ENCODE assay signal across 6 cellular contexts in genomic region chr3:87543408-87543807, GRCh38.
DNase-seq lines count a peak whose midpoint lies in the region; ATAC-seq, FAIRE-seq and TF ChIP-seq lines count a peak whose summit lies in the region.
"Not testable (repeated sequence)": the region's sequence is repeated elsewhere in the genome, so short reads cannot be mapped to it uniquely, and the experiment has no call there.

No MANE protein-coding gene starts in this region.

- CTCF ChIA-PET in K562 (lab: Yijun Ruan, JAX; ENCODE audit: low intra/inter-chr PET ratio), result not testable (repeated sequence)

- in situ Hi-C loops in K562 (cut with MboI), result not testable (repeated sequence)

- TF ChIP-seq POLR2A in K562 (conservative IDR thresholded peaks at IDR 0.05), result not testable (repeated sequence)

- not testable (repeated sequence) for H3K4me1 ChIP-seq in K562 (replicated peaks in 1 of 2; ENCODE audit: control insufficient read depth in 2 of 2, insufficient read depth in 2 of 2, low read length in 2 of 2); mesendoderm (ENCODE audit: control insufficient read depth, low read depth, low read length)

- not testable (repeated sequence) for TF ChIP-seq CTCF in K562 (IDR thresholded peaks at IDR 0.05 in 2 of 3, conservative IDR thresholded peaks at IDR 0.05 in 1 of 3; ENCODE audit: insufficient read depth in 2 of 3, low read depth in 1 of 3, low read length in 3 of 3); fibroblast of the aortic adventitia (IDR thresholded peaks at IDR 0.05; ENCODE audit: insufficient read depth, low read length); nephron progenitor cell (IDR thresholded peaks at IDR 0.05)

- BruUV-seq in K562 (replicated peaks; lab: Mats Ljungman, UMichigan), result not testable (repeated sequence)

- not testable (repeated sequence) for H4K20me1 ChIP-seq in K562 (replicated peaks; ENCODE audit: control insufficient read depth, insufficient read depth, low read length)

- not testable (repeated sequence) for H4K5ac ChIP-seq in mesendoderm (ENCODE audit: low read length)

- H3K4me1 Mint-ChIP-seq in nephron progenitor cell, result peaks cover 22% of the 10 kb centered on the region

- H3K4me3 Mint-ChIP-seq in nephron progenitor cell, result not testable (repeated sequence)

- not testable (repeated sequence) for ATAC-seq in K562

- H3K4me3 ChIP-seq in K562; fibroblast of the aortic adventitia (ENCODE audit: low read depth, low read length); mesendoderm (ENCODE audit: low read length): not testable (repeated sequence)

- not testable (repeated sequence) for H3K79me2 ChIP-seq in K562 (ENCODE audit: control insufficient read depth, insufficient read depth, low read length); mesendoderm (ENCODE audit: control insufficient read depth, insufficient read depth, low read length)

- TF ChIP-seq EP300 in K562 (IDR thresholded peaks at IDR 0.05; ENCODE audit: low read length), result not testable (repeated sequence)

- not testable (repeated sequence) for H3K27me3 Mint-ChIP-seq in nephron progenitor cell (ENCODE audit: low read depth, poor library complexity)

- not testable (repeated sequence) for H2AFZ ChIP-seq in K562 (ENCODE audit: low read depth, low read length)

- intact Hi-C loops in K562 (cut with micrococcal nuclease), result not testable (repeated sequence)

- H3K9me3 ChIP-seq in K562 (replicated peaks; ENCODE audit: control insufficient read depth, insufficient read depth, low read depth, low read length), result not testable (repeated sequence)

- H2AK5ac ChIP-seq in mesendoderm (ENCODE audit: low read length), result not testable (repeated sequence)

- H3K36me3 Mint-ChIP-seq in nephron progenitor cell (ENCODE audit: low read depth), result not testable (repeated sequence)

- WGBS in K562 (ENCODE audit: insufficient coverage, low coverage, missing lambda C conversion rate), result 27% methylated on average over 2 of the region's 2 CpGs
- no CpG with 5 or more reads among the region's 2 CpGs for WGBS in mesendoderm (ENCODE audit: extremely low coverage, insufficient coverage, low lambda C conversion rate)

- not testable (repeated sequence) for FAIRE-seq in K562 (lab: Jason Lieb, UNC)

- not testable (repeated sequence) for H3K36me3 ChIP-seq in K562 (ENCODE audit: control insufficient read depth, insufficient read depth, low read length); mesendoderm (ENCODE audit: control insufficient read depth, insufficient read depth, low read length)

- H2BK15ac ChIP-seq in mesendoderm (replicated peaks; ENCODE audit: low read depth), result not testable (repeated sequence)

- not testable (repeated sequence) for H3K23ac ChIP-seq in mesendoderm (ENCODE audit: low read length)

- DNase-seq in EL, result peak; percentile 0
- peak; percentile 31 for DNase-seq in OCI-M1 (lab: John Stamatoyannopoulos, UW)
- peak in 1 of 4 experiments; percentile 28 for DNase-seq in K562 (ENCODE audit: extremely low read depth in 1 of 4, low spot score in 3 of 4)
- DNase-seq in fibroblast of the aortic adventitia (ENCODE audit: low read depth), result peak; percentile 0
- DNase-seq in mesendoderm, result peak; percentile 33
- not testable (repeated sequence) for DNase-seq in nephron progenitor cell

- not testable (repeated sequence) for H4K8ac ChIP-seq in mesendoderm (ENCODE audit: low read depth, low read length)

- H3K27ac Mint-ChIP-seq in nephron progenitor cell, result peak overlapping the region; percentile 34

- not testable (repeated sequence) for H3K9ac ChIP-seq in K562 (ENCODE audit: insufficient read depth in 1 of 2, low read depth in 2 of 2, low read length in 2 of 2); mesendoderm (ENCODE audit: low read length)

- not testable (repeated sequence) for H3K79me1 ChIP-seq in mesendoderm (ENCODE audit: low read length)

- not testable (repeated sequence) for H3K9me1 ChIP-seq in K562 (ENCODE audit: control insufficient read depth, insufficient read depth, low read length)

- H3K56ac ChIP-seq in mesendoderm (ENCODE audit: low read length), result not testable (repeated sequence)

- not testable (repeated sequence) for TF ChIP-seq RAD21 in K562 (CRISPR knock-in tag; conservative IDR thresholded peaks at IDR 0.05 in 1 of 2, IDR thresholded peaks at IDR 0.05 in 1 of 2)

- H2BK120ac ChIP-seq in mesendoderm (ENCODE audit: low read depth, low read length), result not testable (repeated sequence)

- not testable (repeated sequence) for H2BK5ac ChIP-seq in mesendoderm (ENCODE audit: low read length)

- not testable (repeated sequence) for H3K27me3 ChIP-seq in K562 (ENCODE audit: control insufficient read depth in 2 of 2, insufficient read depth in 2 of 2, low read length in 2 of 2); mesendoderm (ENCODE audit: insufficient read depth, low read length, poor library complexity)

- H3K9me3 Mint-ChIP-seq in nephron progenitor cell, result peaks cover 11% of the 10 kb centered on the region

- H3K27ac ChIP-seq in K562 (ENCODE audit: extremely low read depth, low read depth, low read length); mesendoderm (ENCODE audit: low read depth, low read length): not testable (repeated sequence)

- not testable (repeated sequence) for H3K4ac ChIP-seq in mesendoderm (ENCODE audit: low read depth, low read length)

- not testable (repeated sequence) for H3K4me2 ChIP-seq in K562 (ENCODE audit: insufficient read depth, low read length); mesendoderm (ENCODE audit: low read length)

- POLR2A ChIA-PET in K562 (lab: Yijun Ruan, JAX), result not testable (repeated sequence)

- H3K18ac ChIP-seq in mesendoderm (ENCODE audit: low read length), result not testable (repeated sequence)

TF ChIP-seq in K562, 482 proteins besides CTCF, POLR2A, EP300 and RAD21:
- TF ChIP-seq ARID1B (IDR thresholded peaks at IDR 0.05), result peak; percentile 10; the same call in 1 of the 2 replicates
- peak; percentile 34; the same call in 1 of the 2 replicates for TF ChIP-seq CBFA2T2 (conservative IDR thresholded peaks at IDR 0.05)
- peak; percentile 9; the same call in 1 of the 2 replicates for TF ChIP-seq NCOR1 (IDR thresholded peaks at IDR 0.05)
- peak; percentile 57 for TF ChIP-seq CBFA2T3 (IDR thresholded peaks at IDR 0.05)
- 0 out of 2 replicates have a peak, but pooled peaks have one; percentile 13 for TF ChIP-seq TEAD4 (IDR thresholded peaks at IDR 0.05; ENCODE audit: low read length)
- TF ChIP-seq TEAD4 (CRISPR knock-in tag; IDR thresholded peaks at IDR 0.05; ENCODE audit: borderline replicate concordance), result not testable (repeated sequence)
